7 cellular contexts compared by ENCODE assay signal in the genomic region with DNA sequence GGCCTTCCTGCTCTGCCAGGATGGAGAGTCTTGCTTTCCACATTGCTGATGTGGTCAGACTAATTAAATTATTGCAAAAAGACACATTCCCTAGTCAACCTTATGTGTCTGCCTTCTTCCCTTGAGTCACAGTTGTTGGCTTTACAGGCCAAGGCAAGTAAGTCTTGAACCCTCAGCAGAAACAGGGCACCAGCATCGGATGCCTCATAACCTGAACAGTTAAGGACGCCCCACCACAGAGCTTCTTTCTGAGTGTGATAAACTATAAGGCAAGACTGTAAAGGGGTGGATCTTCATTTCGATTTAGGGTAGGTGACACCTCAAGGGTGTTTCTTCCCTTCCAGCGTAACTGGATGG. TPM values are rescaled to one million over a fixed set of nuclear protein-coding genes. Genes with fewer than 3 reads are reported as not detected.
DNase-seq lines count a peak whose midpoint lies in the region; ATAC-seq, FAIRE-seq and TF ChIP-seq lines count a peak whose summit lies in the region.

No MANE protein-coding gene starts in this region.

- H3K4me1 ChIP-seq in HEK293 (ENCODE audit: control insufficient read depth, insufficient read depth, low read length) (no peaks in the 10 kb centered on the region), small intestine (ENCODE audit: control insufficient read depth in 2 of 2, insufficient read depth in 1 of 2, low read depth in 1 of 2, low read length in 1 of 2) (no peaks in the 10 kb centered on the region)

- H3K27ac Mint-ChIP-seq in T-helper 17 cell: peak overlapping the region; percentile 98

- H3K4me3 ChIP-seq in HEK293 (ENCODE audit: low read depth, low read length) (peak overlapping the region; percentile 21), foreskin fibroblast (ENCODE audit: low read depth in 1 of 2, low read length in 2 of 2) (peak overlapping the region; percentile 54 to 71), small intestine (ENCODE audit: low read depth in 1 of 2, low read length in 2 of 2) (peak overlapping the region in 1 of 2 donors; percentile 81)

- H3K4me1 Mint-ChIP-seq in T-helper 17 cell: peaks cover 37% of the 10 kb centered on the region

- WGBS in small intestine, 3 donors: 57 to 70% (median 66%) methylated on average over 4 of the region's 4 CpGs

- ATAC-seq in T-helper 17 cell: peak; percentile 11
- ATAC-seq in HG02642 (IDR thresholded peaks at IDR 0.05; ENCODE audit: poor library complexity, unreplicated experiment): no peak

- H3K36me3 ChIP-seq in HEK293 (ENCODE audit: control insufficient read depth in 2 of 2, insufficient read depth in 1 of 2, low read length in 2 of 2) (peaks cover 0 to 5% of the 10 kb centered on the region in 2 experiments; a peak in 1 of 3 replicates), small intestine (ENCODE audit: control insufficient read depth in 2 of 2, insufficient read depth in 2 of 2, low read length in 2 of 2) (no peaks in the 10 kb centered on the region)

- CTCF ChIA-PET in HEK293 (lab: Yijun Ruan, JAX): interaction anchor here (0.9 to 1.2 kb wide), 2 partner anchors 9 to 106 kb away, joined by 3 to 4 read pairs; no protein-coding TSS in a partner anchor

- TF ChIP-seq CTCF in HEK293 (tag by site-specific recombination; IDR thresholded peaks at IDR 0.05): no peak
- TF ChIP-seq CTCF in foreskin fibroblast (IDR thresholded peaks at IDR 0.05; ENCODE audit: low read depth, low read length): no peak

- no peaks in the 10 kb centered on the region for H3K36me3 Mint-ChIP-seq in T-helper 17 cell (ENCODE audit: low read depth)

- H3K27me3 ChIP-seq in small intestine (ENCODE audit: control insufficient read depth in 2 of 2, insufficient read depth in 2 of 2, low read length in 2 of 2): no peaks in the 10 kb centered on the region

- no peak for FAIRE-seq in small intestine (lab: Jason Lieb, UNC)

- H3K27ac ChIP-seq in HEK293 (ENCODE audit: extremely low read depth, low read depth, low read length) (peak overlapping the region; percentile 53), small intestine (ENCODE audit: low read depth in 1 of 2, low read length in 1 of 2) (peak overlapping the region; percentile 90 to 92)

- H3K9me3 ChIP-seq in HEK293 (ENCODE audit: control insufficient read depth, insufficient read depth, low read depth, low read length) (no peaks in the 10 kb centered on the region), T-helper 17 cell (ENCODE audit: control insufficient read depth, low read length, poor library complexity, severe bottlenecking) (no peaks in the 10 kb centered on the region), small intestine (ENCODE audit: control insufficient read depth, low read depth) (no peaks in the 10 kb centered on the region)

- POLR2A ChIA-PET in HEK293 (lab: Yijun Ruan, JAX): interaction anchor here (0.8 to 1.3 kb wide), 5 partner anchors 11 to 108 kb away, joined by 3 to 13 read pairs (median 6); a partner anchor contains a TSS

- no peaks in the 10 kb centered on the region for H3K27me3 Mint-ChIP-seq in T-helper 17 cell

- DNase-seq in T-helper 17 cell (no peak), foreskin fibroblast (no peak), small intestine (peak; percentile 16), HPDE6-E6E7 (ENCODE audit: extremely low spot score) (no peak), NCI-H1694 treated with DMSO at 0.1 percent for 48 hours (lab: John Stamatoyannopoulos, UW) (no peak)

- peak overlapping the region; percentile 97 for H3K4me3 Mint-ChIP-seq in T-helper 17 cell

TF ChIP-seq in HEK293, 187 proteins besides CTCF, POLR2A, EP300 and RAD21:
- peak; percentile 89; the same call in 1 of the 2 replicates for TF ChIP-seq ZBTB20 (tag by site-specific recombination; IDR thresholded peaks at IDR 0.05)
- TF ChIP-seq IKZF3 (tag by site-specific recombination; IDR thresholded peaks at IDR 0.05): no peak
TF ChIP-seq in HEK293: peak in this region for 1.

RNA-seq across cellular contexts. Expression of a gene that starts 0.7 kb away (rescaled TPM):
- 100 to 1,000 TPM in 1 of 2 donors, 10 to 100 TPM in 1; 93.5 to 158 TPM for total RNA-seq in T-helper 17 cell
- polyA plus RNA-seq in small intestine: 10 to 100 TPM; 10.8 to 13.7 (median 12.1) TPM
